Comparison of ENCODE assay signal across 1 cellular context in the genomic region with DNA sequence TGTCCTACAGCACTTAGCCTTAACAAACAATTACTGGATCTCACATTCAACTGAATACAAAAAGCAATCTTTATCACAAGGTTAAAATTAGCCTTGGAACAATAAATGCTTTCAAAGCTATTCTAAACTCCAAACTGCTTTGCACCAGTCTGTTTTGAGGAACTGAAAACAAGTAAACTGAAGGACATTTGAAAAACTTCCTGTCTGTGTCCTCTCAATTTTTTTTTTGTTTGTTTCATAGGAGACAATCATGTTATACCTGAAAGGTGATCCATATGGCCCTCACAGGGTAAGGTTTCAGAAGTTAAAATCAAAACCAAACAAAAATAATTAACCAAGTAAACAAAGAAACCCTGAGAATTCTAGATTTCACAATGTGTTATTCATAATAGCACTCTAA.
TF ChIP-seq lines count a peak whose summit lies in the region.

No MANE protein-coding gene starts in this region.

TF ChIP-seq in HepG2, 621 proteins besides CTCF, POLR2A, EP300 and RAD21 (continued from another document):
- TF ChIP-seq HNF1A (IDR thresholded peaks at IDR 0.05; ENCODE audit: low read depth) (no peak), HNF1A (CRISPR knock-in tag; IDR thresholded peaks at IDR 0.05; ENCODE audit: borderline replicate concordance) (no peak), KLF12 (CRISPR knock-in tag; IDR thresholded peaks at IDR 0.05; ENCODE audit: borderline replicate concordance) (no peak), BHLHE40 (IDR thresholded peaks at IDR 0.05; ENCODE audit: low read length) (no peak), FOXO1 (CRISPR knock-in tag; IDR thresholded peaks at IDR 0.05) (no peak), ZSCAN20 (CRISPR knock-in tag; IDR thresholded peaks at IDR 0.05; ENCODE audit: borderline replicate concordance) (no peak), ZNF264 (CRISPR knock-in tag; IDR thresholded peaks at IDR 0.05) (no peak), RFXANK (CRISPR knock-in tag; IDR thresholded peaks at IDR 0.05) (no peak)
